30 cellular contexts compared by ENCODE assay signal in genomic region chr13:96707146-96707545, GRCh38.
"Had no signal": no experiment of that assay in that cellular context is flagged by ENCODE, and none has a peak within 500 bp of the region (broad histone marks: within the 10 kb centered on the region; RNA-seq: fewer than 3 reads in every experiment).

No MANE protein-coding gene starts in this region.

- H3K4me1 ChIP-seq: adrenal gland, ascending aorta, breast epithelium had no signal

- H3K27me3 ChIP-seq: adrenal gland, ascending aorta, body of pancreas, brain microvascular endothelial cell, breast epithelium, cardiac muscle cell had no signal

- H3K4me3 ChIP-seq: adrenal gland, ascending aorta, body of pancreas, breast epithelium, cardiac muscle cell had no signal

- DNase-seq: activated effector memory CD4-positive, alpha-beta T cell treated with anti-CD3 and anti-CD28 coated beads, Interleukin-2, amount 50 U/mL, for 16 hours; activated effector memory CD4-positive, alpha-beta T cell treated with Interleukin-2 at 50 U/mL for 16 hours; activated gamma-delta T cell; activated gamma-delta T cell treated with Interleukin-2 at 50 U/mL for 16 hours; activated naive CD4-positive, alpha-beta T cell; activated naive CD4-positive, alpha-beta T cell treated with anti-CD3 and anti-CD28 coated beads for 36 hours; activated naive CD4-positive, alpha-beta T cell treated with anti-CD3 and anti-CD28 coated beads, Interleukin-2, amount 10 ng/mL, durations not matched to agents 7 days and 5 days; activated naive CD4-positive, alpha-beta T cell treated with anti-CD3 and anti-CD28 coated beads, Interleukin-2, amount 50 U/mL, for 16 hours; activated naive CD4-positive, alpha-beta T cell treated with Interleukin-2 at 50 U/mL for 16 hours; activated naive CD8-positive, alpha-beta T cell treated with anti-CD3 and anti-CD28 coated beads for 36 hours; activated naive CD8-positive, alpha-beta T cell treated with anti-CD3 and anti-CD28 coated beads, Interleukin-2, amount 10 ng/mL, durations not matched to agents 7 days and 5 days; activated naive CD8-positive, alpha-beta T cell treated with anti-CD3 and anti-CD28 coated beads, Interleukin-2, amount 50 U/mL, for 24 hours; activated T-cell treated with anti-CD3 and anti-CD28 coated beads, Interleukin-2, amount 50 U/mL, for 1 hour; activated T-cell treated with anti-CD3 and anti-CD28 coated beads, Interleukin-2, amount 50 U/mL, for 24 hours; activated T-cell treated with anti-CD3 and anti-CD28 coated beads, Interleukin-2, amount 50 U/mL, for 4 hours; activated T-cell treated with anti-CD3 and anti-CD28 coated beads, Interleukin-2, amount 50 U/mL, for 48 hours; activated T-cell treated with anti-CD3 and anti-CD28 coated beads, Interleukin-2, amount 50 U/mL, for 72 hours; adrenal gland; amniotic stem cell; amygdala; anterior cingulate cortex; aorta; body of pancreas; brain microvascular endothelial cell; caudate nucleus; central memory CD4-positive, alpha-beta T cell; cerebellar nuclear complex had no signal

- H3K27ac ChIP-seq: adrenal gland, ascending aorta, body of pancreas, brain microvascular endothelial cell, breast epithelium, cardiac muscle cell had no signal

- H3K9me3 ChIP-seq: adrenal gland, ascending aorta, body of pancreas, breast epithelium had no signal

- H3K36me3 ChIP-seq: adrenal gland, ascending aorta, brain microvascular endothelial cell, breast epithelium, cardiac muscle cell had no signal
